In genomic region chr16:50093607-50094570, GRCh38 we compare ENCODE assay signal across 8 cellular contexts. TPM values are rescaled to one million over a fixed set of nuclear protein-coding genes. Genes with fewer than 3 reads are reported as not detected.
DNase-seq lines count a peak whose midpoint lies in the region; TF ChIP-seq lines count a peak whose summit lies in the region.

No MANE protein-coding gene starts in this region.

- H3K9me3 ChIP-seq in testis = no peaks in the 10 kb centered on the region

- H3K4me3 Mint-ChIP-seq in activated CD4-positive, alpha-beta T cell treated with anti-CD3 and anti-CD28 coated beads, Interleukin-2, amount 10 ng/mL, durations not matched to agents 7 days and 5 days = no peak overlapping the region

- no peak for TF ChIP-seq POLR2A in testis (IDR thresholded peaks at IDR 0.05)

- intact Hi-C loops in testis (cut with DNase I; ENCODE audit: low total_unique reads) = no loop called here

- no peak overlapping the region for H3K27ac Mint-ChIP-seq in activated CD4-positive, alpha-beta T cell treated with anti-CD3 and anti-CD28 coated beads, Interleukin-2, amount 10 ng/mL, durations not matched to agents 7 days and 5 days

- H3K27ac ChIP-seq in adipose tissue (ENCODE audit: low read depth, low read length) = peak overlapping the region; percentile 72
- H3K27ac ChIP-seq in layer of hippocampus (ENCODE audit: low read depth, low read length) = peak overlapping the region; percentile 40
- no peak overlapping the region for H3K27ac ChIP-seq in testis

- DNase-seq in activated CD4-positive, alpha-beta T cell treated with anti-CD3 and anti-CD28 coated beads for 4 hours = peak; percentile 4 to 9
- no peak for DNase-seq in activated CD4-positive, alpha-beta T cell treated with anti-CD3 and anti-CD28 coated beads, Interleukin-2, amount 10 ng/mL, durations not matched to agents 7 days and 5 days
- peak; percentile 58 for DNase-seq in testis
- DNase-seq in NK-92 (lab: John Stamatoyannopoulos, UW; ENCODE audit: unreplicated experiment) = no peak
- no peak for DNase-seq in NCI-H1694 (lab: John Stamatoyannopoulos, UW)
- no peak for DNase-seq in iPS-NIHi7 (ENCODE audit: extremely low spot score)

- no peaks in the 10 kb centered on the region for H3K27me3 Mint-ChIP-seq in activated CD4-positive, alpha-beta T cell treated with anti-CD3 and anti-CD28 coated beads, Interleukin-2, amount 10 ng/mL, durations not matched to agents 7 days and 5 days

- WGBS in adipose tissue, 3 donors = 59 to 77% (median 60%) methylated on average over 13 of the region's 13 CpGs
- WGBS in testis, 2 donors = 82 to 83% methylated on average over 13 of the region's 13 CpGs

- CTCF ChIA-PET in activated CD4-positive, alpha-beta T cell treated with anti-CD3 and anti-CD28 coated beads, Interleukin-2, amount 10 ng/mL, durations not matched to agents 7 days and 5 days (lab: Charles Lee) = no interaction called here

- H3K27me3 ChIP-seq in layer of hippocampus (ENCODE audit: control insufficient read depth, insufficient read depth, low read length) = no peaks in the 10 kb centered on the region
- H3K27me3 ChIP-seq in testis = no peaks in the 10 kb centered on the region

- peaks cover 29% of the 10 kb centered on the region for H3K36me3 Mint-ChIP-seq in activated CD4-positive, alpha-beta T cell treated with anti-CD3 and anti-CD28 coated beads, Interleukin-2, amount 10 ng/mL, durations not matched to agents 7 days and 5 days (ENCODE audit: low read depth)

- POLR2A ChIA-PET in activated CD4-positive, alpha-beta T cell treated with anti-CD3 and anti-CD28 coated beads, Interleukin-2, amount 10 ng/mL, durations not matched to agents 7 days and 5 days (lab: Charles Lee) = no interaction called here

- no peaks in the 10 kb centered on the region for H3K4me1 ChIP-seq in testis

- H3K4me3 ChIP-seq in testis = no peak overlapping the region

- TF ChIP-seq CTCF in testis (IDR thresholded peaks at IDR 0.05) = no peak

- no peaks in the 10 kb centered on the region for H3K9me3 Mint-ChIP-seq in activated CD4-positive, alpha-beta T cell treated with anti-CD3 and anti-CD28 coated beads, Interleukin-2, amount 10 ng/mL, durations not matched to agents 7 days and 5 days

- H3K4me1 Mint-ChIP-seq in activated CD4-positive, alpha-beta T cell treated with anti-CD3 and anti-CD28 coated beads, Interleukin-2, amount 10 ng/mL, durations not matched to agents 7 days and 5 days = peaks cover 10% of the 10 kb centered on the region

- H3K36me3 ChIP-seq in testis (ENCODE audit: low read depth, missing control alignments) = no peaks in the 10 kb centered on the region

RNA-seq across cellular contexts. Expression of gene HEATR3, which starts 28.1 kb away (rescaled TPM):
- 10 to 100 TPM; 21.5 to 21.6 TPM for total RNA-seq in activated CD4-positive, alpha-beta T cell treated with anti-CD3 and anti-CD28 coated beads, Interleukin-2, amount 10 ng/mL, durations not matched to agents 7 days and 5 days
- polyA plus RNA-seq in adipose tissue = 1 to 10 TPM; 3.8 to 8.0 (median 5.4) TPM
- 10 to 100 TPM; 44.0 to 51.2 TPM for total RNA-seq in testis
- polyA plus RNA-seq in testis (ENCODE audit: insufficient read depth, low read depth, low replicate concordance) = 13.5 TPM

RNA-seq across cellular contexts. Expression of gene TENT4B, which starts 59.2 kb away (rescaled TPM):
- total RNA-seq in activated CD4-positive, alpha-beta T cell treated with anti-CD3 and anti-CD28 coated beads, Interleukin-2, amount 10 ng/mL, durations not matched to agents 7 days and 5 days = 10 to 100 TPM; 20.4 to 21.4 TPM
- polyA plus RNA-seq in adipose tissue = 1 to 10 TPM; 2.5 to 3.4 (median 3.3) TPM
- total RNA-seq in testis = 10 to 100 TPM; 27.5 to 37.6 TPM
- 56.6 TPM for polyA plus RNA-seq in testis (ENCODE audit: insufficient read depth, low read depth, low replicate concordance)

Comparison
In these comparisons a context has a peak if more than half of its experiments do, and no peak if none do; other contexts are left out.
1. DNase-seq: peak in activated CD4-positive, alpha-beta T cell treated with anti-CD3 and anti-CD28 coated beads for 4 hours (2 of 2) and testis (single experiment); none in activated CD4-positive, alpha-beta T cell treated with anti-CD3 and anti-CD28 coated beads, Interleukin-2, amount 10 ng/mL, durations not matched to agents 7 days and 5 days (single experiment), NK-92 (single experiment), NCI-H1694 (single experiment) and iPS-NIHi7 (single experiment).
2. H3K27ac ChIP-seq: peak in adipose tissue (single experiment) and layer of hippocampus (single experiment); none in testis (0 of 2).